ENCODE assay signal across 7 cellular contexts in genomic region chr10:88875081-88875480, GRCh38. TPM values are rescaled to one million over a fixed set of nuclear protein-coding genes. Genes with fewer than 3 reads are reported as not detected.
"Had no signal": no experiment of that assay in that cellular context is flagged by ENCODE, and none has a peak within 500 bp of the region (broad histone marks: within the 10 kb centered on the region; RNA-seq: fewer than 3 reads in every experiment).

No MANE protein-coding gene starts in this region.

- H3K9me3 ChIP-seq: HAP-1 had no signal

- H3K36me3 ChIP-seq: HAP-1 had no signal

- H3K4me3 ChIP-seq: GM23248, HAP-1, K562 had no signal

- DNase-seq: GM23248, H7, IMR-90, KG1 had no signal

- ATAC-seq: K562 had no signal

- H3K9ac ChIP-seq: GM23248 had no signal

- H3K27ac ChIP-seq: GM23248 had no signal

- H2AFZ ChIP-seq: GM23248 had no signal

RNA-seq across cellular contexts. Expression of gene STAMBPL1, which starts 5.0 kb away (rescaled TPM):
- polyA plus RNA-seq: K562 had no signal

RNA-seq across cellular contexts. Expression of gene ANKRD22, which starts 23.4 kb away (rescaled TPM):
- total RNA-seq: H1, H7, IMR-90, K562 had no signal
- polyA plus RNA-seq: GM23248, IMR-90, K562 had no signal
